11 cellular contexts compared by ENCODE assay signal in the genomic region with DNA sequence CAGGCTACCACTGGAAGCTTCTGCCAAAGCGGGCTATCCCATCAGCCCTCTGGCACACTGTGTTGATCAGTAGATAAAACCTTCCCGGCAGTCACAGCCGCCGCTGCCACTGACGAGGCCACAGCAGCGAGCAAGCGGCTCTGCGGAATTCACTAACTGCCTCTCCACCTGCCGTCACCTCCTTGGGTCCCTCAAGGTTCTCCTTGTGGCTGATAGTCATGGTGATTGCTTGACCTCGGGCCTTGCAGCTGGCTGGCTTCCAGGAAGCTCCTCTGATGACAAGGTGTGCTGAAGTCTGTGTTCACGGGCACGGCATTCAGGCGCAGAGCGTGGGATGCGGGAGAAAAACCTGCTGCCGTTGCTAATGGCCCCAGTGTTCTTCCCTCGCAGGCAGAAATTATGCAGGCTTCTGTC.
DNase-seq lines count a peak whose midpoint lies in the region; ATAC-seq, FAIRE-seq and TF ChIP-seq lines count a peak whose summit lies in the region.
"Had no signal": no experiment of that assay in that cellular context is flagged by ENCODE, and none has a peak within 500 bp of the region (broad histone marks: within the 10 kb centered on the region; RNA-seq: fewer than 3 reads in every experiment).

No MANE protein-coding gene starts in this region.

- no peak for FAIRE-seq in small intestine (lab: Jason Lieb, UNC)

- 33 to 39% (median 39%) methylated on average over 17 of the region's 17 CpGs for WGBS in small intestine, 3 donors

- H3K27me3 ChIP-seq in RWPE2 (ENCODE audit: insufficient read depth, poor library complexity, severe bottlenecking) (no peaks in the 10 kb centered on the region), small intestine (ENCODE audit: control insufficient read depth in 2 of 2, insufficient read depth in 2 of 2, low read length in 2 of 2) (no peaks in the 10 kb centered on the region), uterus (no peaks in the 10 kb centered on the region)

- H3K9me3 ChIP-seq in RWPE2 (ENCODE audit: severe bottlenecking), result no peaks in the 10 kb centered on the region
- H3K9me3 ChIP-seq in small intestine (ENCODE audit: control insufficient read depth, low read depth), result no peaks in the 10 kb centered on the region
- H3K9me3 ChIP-seq in uterus, result no peaks in the 10 kb centered on the region

- H3K36me3 ChIP-seq in RWPE2 (ENCODE audit: low read depth) (no peaks in the 10 kb centered on the region), small intestine (ENCODE audit: control insufficient read depth in 2 of 2, insufficient read depth in 2 of 2, low read length in 2 of 2) (no peaks in the 10 kb centered on the region), uterus (no peaks in the 10 kb centered on the region)

- ATAC-seq in RWPE2 (ENCODE audit: low read depth), result peak; percentile 65

- peaks cover 5% of the 10 kb centered on the region for H3K4me1 ChIP-seq in RWPE2 (ENCODE audit: insufficient read depth, poor library complexity, severe bottlenecking)
- no peaks in the 10 kb centered on the region for H3K4me1 ChIP-seq in small intestine (ENCODE audit: control insufficient read depth in 2 of 2, insufficient read depth in 1 of 2, low read depth in 1 of 2, low read length in 1 of 2)
- no peaks in the 10 kb centered on the region for H3K4me1 ChIP-seq in uterus

- no peak for TF ChIP-seq CTCF in RWPE2 (IDR thresholded peaks at IDR 0.05; ENCODE audit: poor library complexity, severe bottlenecking)
- no peak for TF ChIP-seq CTCF in uterus (IDR thresholded peaks at IDR 0.05)

- H3K27ac ChIP-seq in RWPE2 (ENCODE audit: poor library complexity, severe bottlenecking) (no peak overlapping the region), small intestine (ENCODE audit: low read depth in 1 of 2, low read length in 1 of 2) (no peak overlapping the region), uterus (no peak overlapping the region)

- H3K4me3 ChIP-seq in RWPE2 (ENCODE audit: severe bottlenecking), result no peak overlapping the region
- H3K4me3 ChIP-seq in small intestine (ENCODE audit: low read depth in 1 of 2, low read length in 2 of 2), result no peak overlapping the region
- H3K4me3 ChIP-seq in uterus, result no peak overlapping the region

- intact Hi-C loops in uterus (cut with DNase I; ENCODE audit: low total_unique reads), result no loop called here

- DNase-seq in DMS 273 (lab: John Stamatoyannopoulos, UW; ENCODE audit: unreplicated experiment) (peak; percentile 23), DMS 273 treated with DMSO at 0.1 percent for 48 hours (lab: John Stamatoyannopoulos, UW) (no peak), RWPE2 (ENCODE audit: low spot score) (no peak), glomerular visceral epithelial cell (ENCODE audit: extremely low spot score) (peak; percentile 30), small intestine (peak; percentile 25), uterus (no peak), DMS53 (lab: John Stamatoyannopoulos, UW) (no peak), middle frontal gyrus (ENCODE audit: extremely low spot score, low spot score) (no peak)
- DNase-seq: 8988T, KG1, SIG-M5 had no signal

- no peak for TF ChIP-seq POLR2A in uterus (IDR thresholded peaks at IDR 0.05)

Comparison
In these comparisons a context has a peak if more than half of its experiments do, and no peak if none do; other contexts are left out.
1. DNase-seq: peak in DMS 273 (single experiment), glomerular visceral epithelial cell (single experiment) and small intestine (single experiment); none in DMS 273 treated with DMSO at 0.1 percent for 48 hours (single experiment), RWPE2 (single experiment), uterus (0 of 2), DMS53 (single experiment) and middle frontal gyrus (single experiment).